4 cellular contexts compared by ENCODE assay signal in genomic region chr12:113144771-113145170, GRCh38. TPM values are rescaled to one million over a fixed set of nuclear protein-coding genes. Genes with fewer than 3 reads are reported as not detected.
"Had no signal": no experiment of that assay in that cellular context is flagged by ENCODE, and none has a peak within 500 bp of the region (broad histone marks: within the 10 kb centered on the region; RNA-seq: fewer than 3 reads in every experiment).

No MANE protein-coding gene starts in this region.

- ATAC-seq: GM12878 had no signal

- H3K4me3 ChIP-seq: GM12878 had no signal

- DNase-seq: GDM1, GF-D8 had no signal

RNA-seq across cellular contexts. Expression of gene CFAP73, which starts 4.8 kb away (rescaled TPM):
- total RNA-seq: G401 had no signal
- polyA plus RNA-seq: GM12878 had no signal
